In the genomic region with DNA sequence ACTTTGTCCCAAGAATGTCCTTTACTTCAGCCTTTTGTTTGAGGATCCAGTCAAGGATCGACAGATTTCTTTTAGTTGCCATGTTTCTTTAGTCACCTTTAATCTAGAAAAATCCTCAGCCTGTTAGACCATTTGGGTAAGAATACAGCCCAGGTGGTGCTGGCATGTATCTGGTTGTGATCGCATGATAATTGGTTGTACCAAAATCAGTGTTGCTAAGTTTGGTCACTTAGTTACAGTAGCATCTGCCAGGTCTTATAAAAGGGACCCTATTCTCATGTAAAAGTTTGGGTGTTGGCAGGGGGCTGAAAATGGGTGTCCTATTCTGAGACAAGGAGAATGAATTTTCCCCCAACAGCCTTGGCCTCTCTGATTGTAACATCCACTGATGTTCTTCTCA, we compare ENCODE assay signal across 1 cellular context.
TF ChIP-seq lines count a peak whose summit lies in the region.

No MANE protein-coding gene starts in this region.

TF ChIP-seq in HepG2, 621 proteins besides CTCF, POLR2A, EP300 and RAD21 (continued from another document):
- TF ChIP-seq, protein P1, sequence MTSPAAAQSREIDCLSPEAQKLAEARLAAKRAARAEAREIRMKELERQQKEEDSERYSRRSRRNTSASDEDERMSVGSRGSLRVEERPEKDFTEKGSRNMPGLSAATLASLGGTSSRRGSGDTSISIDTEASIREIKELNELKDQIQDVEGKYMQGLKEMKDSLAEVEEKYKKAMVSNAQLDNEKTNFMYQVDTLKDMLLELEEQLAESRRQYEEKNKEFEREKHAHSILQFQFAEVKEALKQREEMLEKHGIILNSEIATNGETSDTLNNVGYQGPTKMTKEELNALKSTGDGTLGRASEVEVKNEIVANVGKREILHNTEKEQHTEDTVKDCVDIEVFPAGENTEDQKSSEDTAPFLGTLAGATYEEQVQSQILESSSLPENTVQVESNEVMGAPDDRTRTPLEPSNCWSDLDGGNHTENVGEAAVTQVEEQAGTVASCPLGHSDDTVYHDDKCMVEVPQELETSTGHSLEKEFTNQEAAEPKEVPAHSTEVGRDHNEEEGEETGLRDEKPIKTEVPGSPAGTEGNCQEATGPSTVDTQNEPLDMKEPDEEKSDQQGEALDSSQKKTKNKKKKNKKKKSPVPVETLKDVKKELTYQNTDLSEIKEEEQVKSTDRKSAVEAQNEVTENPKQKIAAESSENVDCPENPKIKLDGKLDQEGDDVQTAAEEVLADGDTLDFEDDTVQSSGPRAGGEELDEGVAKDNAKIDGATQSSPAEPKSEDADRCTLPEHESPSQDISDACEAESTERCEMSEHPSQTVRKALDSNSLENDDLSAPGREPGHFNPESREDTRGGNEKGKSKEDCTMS (CRISPR knock-in tag; conservative IDR thresholded peaks at IDR 0.05) = no peak
